Comparison of ENCODE assay signal across 36 cellular contexts in genomic region chr11:112260490-112260889, GRCh38. TPM values are rescaled to one million over a fixed set of nuclear protein-coding genes. Genes with fewer than 3 reads are reported as not detected.
"Had no signal": no experiment of that assay in that cellular context is flagged by ENCODE, and none has a peak within 500 bp of the region (broad histone marks: within the 10 kb centered on the region; RNA-seq: fewer than 3 reads in every experiment).

Gene PLET1 (minus strand): TSS chr11:112260860. CDS start chr11:112260589, 271 bp downstream.

- H3K36me3 Mint-ChIP-seq: activated naive CD4-positive, alpha-beta T cell treated with anti-CD3 and anti-CD28 coated beads, Interleukin-2, amount 50 U/mL, for 72 hours had no signal

- H3K4me2 ChIP-seq: PC-9 had no signal

- H3K27me3 ChIP-seq: adrenal gland, body of pancreas, breast epithelium had no signal

- H3K9me3 Mint-ChIP-seq: activated CD4-positive, alpha-beta T cell treated with anti-CD3 and anti-CD28 coated beads, Interleukin-2, amount 10 ng/mL, durations not matched to agents 24 days and 14 days; activated naive CD4-positive, alpha-beta T cell treated with anti-CD3 and anti-CD28 coated beads for 36 hours; activated naive CD4-positive, alpha-beta T cell treated with anti-CD3 and anti-CD28 coated beads, Interleukin-2, amount 50 U/mL, for 72 hours; activated T-cell treated with anti-CD3 and anti-CD28 coated beads, Interleukin-2, amount 50 U/mL, for 24 hours; activated T-helper 1 cell treated with anti-CD3 and anti-CD28 coated beads, Interleukin-12 subunit alpha, Interleukin-12 subunit beta, Interleukin-2, Interleukin-4 antibody, amounts not matched to agents 30 ng/mL and 10 ng/mL and 1 ng/mL, durations not matched to agents 14 hours and 24 hours and 36 hours; T-cell had no signal

- ATAC-seq: activated CD8-positive, alpha-beta T cell treated with anti-CD3 and anti-CD28 coated beads, Interleukin-2, amount 10 ng/mL, durations not matched to agents 7 days and 5 days; activated naive CD4-positive, alpha-beta T cell treated with anti-CD3 and anti-CD28 coated beads, Interleukin-2, amount 50 U/mL, for 72 hours; body of pancreas; K562; Right ventricle myocardium inferior; SK-N-SH treated with all-trans-retinoic acid at 6 μM for 48 hours; T-cell had no signal

- H2AFZ ChIP-seq: PC-9 had no signal

- H3K27me3 Mint-ChIP-seq: activated CD4-positive, alpha-beta T cell treated with anti-CD3 and anti-CD28 coated beads, Interleukin-2, amount 10 ng/mL, durations not matched to agents 24 days and 14 days; activated T-cell treated with anti-CD3 and anti-CD28 coated beads, Interleukin-2, amount 50 U/mL, for 24 hours; T-cell had no signal

- H3K4me1 Mint-ChIP-seq: activated CD4-positive, alpha-beta T cell treated with anti-CD3 and anti-CD28 coated beads, Interleukin-2, amount 10 ng/mL, durations not matched to agents 24 days and 14 days; T-cell had no signal

- H3K36me3 ChIP-seq: adrenal gland, breast epithelium had no signal

- H3K4me1 ChIP-seq: body of pancreas, breast epithelium had no signal

- FAIRE-seq: astrocyte, K562, RCC 7860, TTC549 had no signal

- H3K4me3 ChIP-seq: adrenal gland, body of pancreas, breast epithelium, K562, PC-9 had no signal

- H3K27ac Mint-ChIP-seq: activated CD4-positive, alpha-beta T cell treated with anti-CD3 and anti-CD28 coated beads, Interleukin-2, amount 10 ng/mL, durations not matched to agents 24 days and 14 days; activated CD8-positive, alpha-beta T cell treated with anti-CD3 and anti-CD28 coated beads, Interleukin-2, amount 10 ng/mL, durations not matched to agents 7 days and 5 days; activated naive CD4-positive, alpha-beta T cell treated with anti-CD3 and anti-CD28 coated beads for 36 hours; activated naive CD4-positive, alpha-beta T cell treated with anti-CD3 and anti-CD28 coated beads, Interleukin-2, amount 50 U/mL, for 72 hours; activated T-cell treated with anti-CD3 and anti-CD28 coated beads, Interleukin-2, amount 50 U/mL, for 24 hours; activated T-helper 1 cell treated with anti-CD3 and anti-CD28 coated beads, Interleukin-12 subunit alpha, Interleukin-12 subunit beta, Interleukin-2, Interleukin-4 antibody, amounts not matched to agents 30 ng/mL and 10 ng/mL and 1 ng/mL, durations not matched to agents 14 hours and 24 hours and 36 hours; T-cell had no signal

- H3K4me3 Mint-ChIP-seq: activated CD4-positive, alpha-beta T cell treated with anti-CD3 and anti-CD28 coated beads, Interleukin-2, amount 10 ng/mL, durations not matched to agents 24 days and 14 days; activated CD8-positive, alpha-beta T cell treated with anti-CD3 and anti-CD28 coated beads, Interleukin-2, amount 10 ng/mL, durations not matched to agents 7 days and 5 days; activated naive CD4-positive, alpha-beta T cell treated with anti-CD3 and anti-CD28 coated beads for 36 hours; activated T-cell treated with anti-CD3 and anti-CD28 coated beads, Interleukin-2, amount 50 U/mL, for 24 hours; activated T-helper 1 cell treated with anti-CD3 and anti-CD28 coated beads, Interleukin-12 subunit alpha, Interleukin-12 subunit beta, Interleukin-2, Interleukin-4 antibody, amounts not matched to agents 30 ng/mL and 10 ng/mL and 1 ng/mL, durations not matched to agents 14 hours and 24 hours and 36 hours; T-cell had no signal

- DNase-seq: activated CD4-positive, alpha-beta T cell treated with anti-CD3 and anti-CD28 coated beads, Interleukin-2, amount 10 ng/mL, durations not matched to agents 24 days and 14 days; activated CD4-positive, alpha-beta T cell treated with anti-CD3 and anti-CD28 coated beads, Interleukin-2, amount 50 U/mL, for 4 hours; activated CD8-positive, alpha-beta T cell treated with anti-CD3 and anti-CD28 coated beads, Interleukin-2, amount 10 ng/mL, durations not matched to agents 7 days and 5 days; activated gamma-delta T cell treated with Interleukin-2 at 50 U/mL for 16 hours; activated naive CD4-positive, alpha-beta T cell treated with anti-CD3 and anti-CD28 coated beads for 36 hours; activated T-cell treated with anti-CD3 and anti-CD28 coated beads, Interleukin-2, amount 50 U/mL, for 24 hours; body of pancreas; cerebellar nuclear complex; NCI-H1048; NCI-H1105 treated with DMSO at 0.1 percent for 48 hours; NCI-H1436 treated with DMSO at 0.1 percent for 48 hours; NCI-H1694 treated with DMSO at 0.1 percent for 48 hours; NCI-H2029; NCI-H345; NCI-H510A; NCI-H526; NCI-H748 treated with DMSO at 0.1 percent for 48 hours; NK-92 treated with Interleukin-12 subunit alpha and Interleukin-12 subunit beta, amount 100 ng/mL, for 24 hours; SIG-M5; T-cell; T-helper 2 cell; T-helper 9 cell had no signal

- H3K9me3 ChIP-seq: adrenal gland, body of pancreas, breast epithelium had no signal

- H3K27ac ChIP-seq: adrenal gland, body of pancreas, breast epithelium, PC-9, RWPE1 had no signal

RNA-seq across cellular contexts. Expression of gene PLET1, which starts in this region (rescaled TPM):
- total RNA-seq: activated CD4-positive, alpha-beta T cell treated with anti-CD3 and anti-CD28 coated beads, Interleukin-2, amount 10 ng/mL, durations not matched to agents 24 days and 14 days; activated CD8-positive, alpha-beta T cell treated with anti-CD3 and anti-CD28 coated beads, Interleukin-2, amount 10 ng/mL, durations not matched to agents 7 days and 5 days; activated naive CD4-positive, alpha-beta T cell treated with anti-CD3 and anti-CD28 coated beads for 36 hours; activated naive CD4-positive, alpha-beta T cell treated with anti-CD3 and anti-CD28 coated beads, Interleukin-2, amount 50 U/mL, for 72 hours; activated T-helper 1 cell treated with anti-CD3 and anti-CD28 coated beads, Interleukin-12 subunit alpha, Interleukin-12 subunit beta, Interleukin-2, Interleukin-4 antibody, amounts not matched to agents 30 ng/mL and 10 ng/mL and 1 ng/mL, durations not matched to agents 14 hours and 24 hours and 36 hours; adrenal gland; astrocyte; body of pancreas; breast epithelium; K562; M059J; PC-9; Right ventricle myocardium inferior; SK-MEL-5; T-cell had no signal
- polyA plus RNA-seq: adrenal gland, K562 had no signal
